In genomic region chr5:4647056-4647455, GRCh38 we compare ENCODE assay signal across 13 cellular contexts.
DNase-seq lines count a peak whose midpoint lies in the region; TF ChIP-seq lines count a peak whose summit lies in the region.
"Had no signal": no experiment of that assay in that cellular context is flagged by ENCODE, and none has a peak within 500 bp of the region (broad histone marks: within the 10 kb centered on the region; RNA-seq: fewer than 3 reads in every experiment).

No MANE protein-coding gene starts in this region.

- peak; percentile 24 for DNase-seq in DMS53 (lab: John Stamatoyannopoulos, UW)
- DNase-seq in DMS53 treated with DMSO at 0.1 percent for 48 hours (lab: John Stamatoyannopoulos, UW; ENCODE audit: unreplicated experiment): no peak
- DNase-seq in Caki2 (ENCODE audit: low read depth): peak; percentile 67
- DNase-seq in kidney epithelial cell (ENCODE audit: low read depth): peak; percentile 50
- DNase-seq in renal cortical epithelial cell (ENCODE audit: low read depth): peak; percentile 73
- DNase-seq in stimulated activated naive CD4-positive, alpha-beta T cell treated with Interleukin-2 at 50 U/mL for 16 hours (lab: John Stamatoyannopoulos, UW): no peak
- DNase-seq in NCI-H2081 treated with DMSO at 0.1 percent for 48 hours (lab: John Stamatoyannopoulos, UW): no peak
- DNase-seq in stimulated activated CD4-positive, alpha-beta T cell treated with anti-CD3 and anti-CD28 coated beads, Interleukin-12 subunit alpha, Interleukin-12 subunit beta, amount 100 ng/mL, for 4 hours: no peak
- DNase-seq: CD8-positive, alpha-beta T cell; COR-L47; H7; IMR-90 had no signal

- no peak overlapping the region for H3K4me3 ChIP-seq in kidney epithelial cell (ENCODE audit: low read depth, low read length)
- H3K4me3 ChIP-seq: GM23338 had no signal

- H3K27me3 ChIP-seq in kidney epithelial cell (ENCODE audit: control insufficient read depth, insufficient read depth, low read length): no peaks in the 10 kb centered on the region

- no peak for TF ChIP-seq CTCF in kidney epithelial cell (IDR thresholded peaks at IDR 0.05; ENCODE audit: insufficient read depth, low read length, poor library complexity, severe bottlenecking)

- in situ Hi-C loops in Caki2 (cut with HindIII; ENCODE audit: low pct_unique_long_range_greater_than_20kb, low sequenced_read_pairs): no loop called here

- H3K36me3 ChIP-seq in kidney epithelial cell (ENCODE audit: control insufficient read depth, insufficient read depth, low read length): no peaks in the 10 kb centered on the region

Comparison
In these comparisons a context has a peak if more than half of its experiments do, and no peak if none do; other contexts are left out.
1. DNase-seq: peak in DMS53 (single experiment), Caki2 (single experiment), kidney epithelial cell (single experiment) and renal cortical epithelial cell (single experiment); none in DMS53 treated with DMSO at 0.1 percent for 48 hours (single experiment), stimulated activated naive CD4-positive, alpha-beta T cell treated with Interleukin-2 at 50 U/mL for 16 hours (single experiment), NCI-H2081 treated with DMSO at 0.1 percent for 48 hours (single experiment) and stimulated activated CD4-positive, alpha-beta T cell treated with anti-CD3 and anti-CD28 coated beads, Interleukin-12 subunit alpha, Interleukin-12 subunit beta, amount 100 ng/mL, for 4 hours (single experiment).